10 cellular contexts compared by ENCODE assay signal in the genomic region with DNA sequence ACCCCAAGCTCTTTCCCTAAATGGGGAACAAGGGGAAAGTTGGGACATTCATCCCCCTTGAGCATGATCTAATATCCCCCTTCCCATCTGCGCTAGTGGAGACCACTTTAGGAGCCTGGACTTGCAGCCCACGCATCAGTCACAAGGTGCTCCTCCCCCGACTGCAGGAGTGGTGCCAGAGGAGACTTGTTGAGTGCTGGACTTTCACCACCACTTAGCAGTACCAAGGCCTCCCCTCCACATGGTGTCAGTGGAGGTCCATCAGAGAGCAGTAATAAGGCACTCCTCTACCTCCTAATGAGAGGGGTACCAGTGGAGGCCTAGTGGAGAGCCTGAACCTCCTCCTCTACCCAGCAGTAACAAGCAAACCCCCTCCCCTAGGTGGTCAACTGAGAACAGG. TPM values are rescaled to one million over a fixed set of nuclear protein-coding genes. Genes with fewer than 3 reads are reported as not detected.
DNase-seq lines count a peak whose midpoint lies in the region; ATAC-seq and TF ChIP-seq lines count a peak whose summit lies in the region.
"Had no signal": no experiment of that assay in that cellular context is flagged by ENCODE, and none has a peak within 500 bp of the region (broad histone marks: within the 10 kb centered on the region; RNA-seq: fewer than 3 reads in every experiment).

No MANE protein-coding gene starts in this region.

- DNase-seq in cardiac muscle cell (ENCODE audit: low read depth in 1 of 2, low spot score in 1 of 2) (peak; percentile 11 to 27), left ventricle myocardium superior (no peak), mesendoderm (peak; percentile 87), GM23248 (no peak), coronary artery (ENCODE audit: low spot score) (no peak)
- DNase-seq in activated CD4-positive, alpha-beta T cell treated with anti-CD3 and anti-CD28 coated beads, Interleukin-2, amount 50 U/mL, for 48 hours = peak; percentile 10 to 22
- DNase-seq: lower lobe of right lung had no signal

- no peak overlapping the region for H3K4ac ChIP-seq in mesendoderm (ENCODE audit: low read depth, low read length)

- no peak overlapping the region for H3K18ac ChIP-seq in mesendoderm (ENCODE audit: low read length)

- H3F3A ChIP-seq in GM23248 (ENCODE audit: insufficient read depth) = peaks cover 7% of the 10 kb centered on the region; the same call in 1 of the 2 replicates

- in situ Hi-C loops in GM23248 (cut with MboI) = no loop called here

- H2BK15ac ChIP-seq in mesendoderm (replicated peaks; ENCODE audit: low read depth) = no peak overlapping the region

- H3K27me3 ChIP-seq in cardiac muscle cell = no peaks in the 10 kb centered on the region
- no peaks in the 10 kb centered on the region for H3K27me3 ChIP-seq in mesendoderm (ENCODE audit: insufficient read depth, low read length, poor library complexity)
- H3K27me3 ChIP-seq in GM23248 (replicated peaks; ENCODE audit: insufficient read depth) = no peaks in the 10 kb centered on the region

- no peak overlapping the region for H2BK120ac ChIP-seq in mesendoderm (ENCODE audit: low read depth, low read length)

- no CpG with 5 or more reads among the region's 3 CpGs for WGBS in mesendoderm (ENCODE audit: extremely low coverage, insufficient coverage, low lambda C conversion rate)
- 90 to 98% methylated on average over 3 of the region's 3 CpGs for WGBS in GM23248 (ENCODE audit: low coverage in 1 of 2, low lambda C conversion rate in 2 of 2, missing lambda C conversion rate in 2 of 2), 2 experiments

- H2BK5ac ChIP-seq in mesendoderm (ENCODE audit: low read length) = no peak overlapping the region

- H4K5ac ChIP-seq in mesendoderm (ENCODE audit: low read length) = no peak overlapping the region

- H4K8ac ChIP-seq in mesendoderm (ENCODE audit: low read depth, low read length) = no peak overlapping the region

- H3K4me3 ChIP-seq in cardiac muscle cell (no peak overlapping the region), mesendoderm (ENCODE audit: low read length) (no peak overlapping the region), GM23248 (no peak overlapping the region), coronary artery (no peak overlapping the region)
- H3K4me3 ChIP-seq: lower lobe of right lung, thoracic aorta had no signal

- no peak overlapping the region for H2AFZ ChIP-seq in GM23248

- H3K9me3 ChIP-seq in cardiac muscle cell (ENCODE audit: low read depth) = no peaks in the 10 kb centered on the region
- H3K9me3 ChIP-seq in GM23248 (ENCODE audit: low read depth) = no peaks in the 10 kb centered on the region
- H3K9me3 ChIP-seq: lower lobe of right lung, thoracic aorta had no signal

- H3K4me1 ChIP-seq in cardiac muscle cell (ENCODE audit: low read depth) (peaks cover 5% of the 10 kb centered on the region), mesendoderm (ENCODE audit: control insufficient read depth, low read depth, low read length) (no peaks in the 10 kb centered on the region), GM23248 (ENCODE audit: insufficient read depth) (peaks cover 14% of the 10 kb centered on the region)
- H3K4me1 ChIP-seq: lower lobe of right lung had no signal

- no peak overlapping the region for H2AK5ac ChIP-seq in mesendoderm (ENCODE audit: low read length)

- no peak overlapping the region for H3K9ac ChIP-seq in mesendoderm (ENCODE audit: low read length)
- no peak overlapping the region for H3K9ac ChIP-seq in GM23248

- H3K27ac ChIP-seq in cardiac muscle cell = no peak overlapping the region
- H3K27ac ChIP-seq in mesendoderm (ENCODE audit: low read depth, low read length) = no peak overlapping the region
- H3K27ac ChIP-seq in GM23248 = no peak overlapping the region
- H3K27ac ChIP-seq in coronary artery = no peak overlapping the region
- H3K27ac ChIP-seq: lower lobe of right lung, thoracic aorta had no signal

- H3K79me1 ChIP-seq in mesendoderm (ENCODE audit: low read length) = no peaks in the 10 kb centered on the region

- no peak for ATAC-seq in left ventricle myocardium superior
- peak; percentile 60 for ATAC-seq in HG03175 (IDR thresholded peaks at IDR 0.05; ENCODE audit: unreplicated experiment)
- no peak for ATAC-seq in GM19328 (IDR thresholded peaks at IDR 0.05; ENCODE audit: unreplicated experiment)

- H4K20me1 ChIP-seq in GM23248 (ENCODE audit: insufficient read depth) = no peaks in the 10 kb centered on the region

- H3K79me2 ChIP-seq in mesendoderm (ENCODE audit: control insufficient read depth, insufficient read depth, low read length) (no peaks in the 10 kb centered on the region), GM23248 (ENCODE audit: insufficient read depth) (no peaks in the 10 kb centered on the region)

- no peak overlapping the region for H3K23ac ChIP-seq in mesendoderm (ENCODE audit: low read length)

- TF ChIP-seq CTCF in cardiac muscle cell (IDR thresholded peaks at IDR 0.05; ENCODE audit: low read depth, low read length) (peak; percentile 18), coronary artery (IDR thresholded peaks at IDR 0.05) (no peak)

- intact Hi-C loops in left ventricle myocardium superior (cut with micrococcal nuclease) = no loop called here

- no peak overlapping the region for H3K56ac ChIP-seq in mesendoderm (ENCODE audit: low read length)

- H3K9me2 ChIP-seq in GM23248 (ENCODE audit: insufficient read depth) = no peaks in the 10 kb centered on the region

- H3K4me2 ChIP-seq in mesendoderm (ENCODE audit: low read length) (no peak overlapping the region), GM23248 (ENCODE audit: unreplicated experiment) (no peak overlapping the region)

- no peaks in the 10 kb centered on the region for H3K36me3 ChIP-seq in cardiac muscle cell
- no peaks in the 10 kb centered on the region for H3K36me3 ChIP-seq in mesendoderm (ENCODE audit: control insufficient read depth, insufficient read depth, low read length)
- no peaks in the 10 kb centered on the region for H3K36me3 ChIP-seq in GM23248 (ENCODE audit: low read depth)
- H3K36me3 ChIP-seq: lower lobe of right lung, thoracic aorta had no signal

RNA-seq across cellular contexts. Expression of a gene that starts 22.5 kb away (rescaled TPM):
- 25.5 TPM in 2 replicates for total RNA-seq in cardiac muscle cell
- polyA plus RNA-seq in cardiac muscle cell = 22.3 and 25.9 TPM in 2 replicates
- total RNA-seq in left ventricle myocardium superior = 18.8 TPM
- polyA plus RNA-seq in mesendoderm (2013, experiment 1 of 2) = 3.6 TPM
- polyA plus RNA-seq in mesendoderm (2013, experiment 2 of 2) = 3.5 TPM
- total RNA-seq in GM23248 (2014; rRNA removed; shearing (Covaris generic)) = 7.3 and 10.5 TPM in 2 replicates
- 6.1 and 7.0 TPM in 2 replicates for polyA plus RNA-seq in GM23248 (2016; fragmentation: Nextera tagmentation; extraction: Ambion mirVana)

RNA-seq across cellular contexts. Expression of a gene that starts 22.7 kb away (rescaled TPM):
- total RNA-seq in cardiac muscle cell (7.5 and 9.1 TPM in 2 replicates), left ventricle myocardium superior (14.8 TPM)
- polyA plus RNA-seq in cardiac muscle cell (12.4 and 17.1 TPM in 2 replicates), GM23248 (2016; fragmentation: Nextera tagmentation; extraction: Ambion mirVana) (5.1 and 5.7 TPM in 2 replicates)
- 2.9 TPM for polyA plus RNA-seq in mesendoderm (2013, experiment 1 of 2)
- polyA plus RNA-seq in mesendoderm (2013, experiment 2 of 2) = 3.0 TPM
- 2.8 and 5.3 TPM in 2 replicates for total RNA-seq in GM23248 (2014; rRNA removed; shearing (Covaris generic))

Comparison
In these comparisons a context has a peak if more than half of its experiments do, and no peak if none do; other contexts are left out.
1. DNase-seq: peak in cardiac muscle cell (2 of 2), activated CD4-positive, alpha-beta T cell treated with anti-CD3 and anti-CD28 coated beads, Interleukin-2, amount 50 U/mL, for 48 hours (2 of 2) and mesendoderm (single experiment); none in left ventricle myocardium superior (single experiment), GM23248 (single experiment) and coronary artery (single experiment).